11 cellular contexts compared by ENCODE assay signal in the genomic region with DNA sequence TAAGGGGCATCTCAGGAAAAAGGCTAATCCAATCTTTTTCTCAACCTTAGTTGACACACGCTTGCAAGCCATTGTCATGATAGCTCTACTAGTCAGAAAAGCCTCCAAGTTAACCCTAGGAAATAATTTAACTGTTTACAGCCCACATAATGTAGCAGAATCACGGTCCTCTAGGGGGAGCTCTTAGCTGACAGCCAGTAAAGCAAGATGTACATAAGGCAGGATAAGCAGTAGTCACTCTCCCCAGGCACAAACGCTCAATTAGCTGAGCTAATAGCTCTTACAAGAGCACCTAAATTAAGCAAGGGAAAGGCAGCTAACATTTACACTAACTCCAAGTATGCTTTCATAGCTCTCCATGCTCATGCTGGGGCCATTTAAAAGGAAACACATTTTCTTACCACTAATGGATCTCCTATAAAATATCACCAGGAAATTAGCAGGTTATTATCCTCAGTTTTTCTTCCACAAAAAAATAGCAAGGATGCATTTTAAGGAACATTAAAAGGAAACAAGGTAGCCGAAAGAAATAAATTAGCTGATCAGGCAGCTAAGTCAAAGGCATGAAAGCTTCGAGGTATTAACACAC. TPM values are rescaled to one million over a fixed set of nuclear protein-coding genes. Genes with fewer than 3 reads are reported as not detected.
DNase-seq lines count a peak whose midpoint lies in the region; ATAC-seq, FAIRE-seq and TF ChIP-seq lines count a peak whose summit lies in the region.
"Had no signal": no experiment of that assay in that cellular context is flagged by ENCODE, and none has a peak within 500 bp of the region (broad histone marks: within the 10 kb centered on the region; RNA-seq: fewer than 3 reads in every experiment).

No MANE protein-coding gene starts in this region.

- H3K4me2 ChIP-seq in MM.1S (ENCODE audit: low read depth, low read length) (no peak overlapping the region), GM12878 (ENCODE audit: control insufficient read depth, insufficient read depth) (no peak overlapping the region)

- H3K9me3 ChIP-seq in heart right ventricle (peaks cover 0 to 1% (median 0%) of the 10 kb centered on the region in 11 donors), MM.1S (replicated peaks; ENCODE audit: insufficient read depth, low read length) (no peaks in the 10 kb centered on the region), GM12878 (replicated peaks; ENCODE audit: control insufficient read depth, insufficient read depth, low read length) (no peaks in the 10 kb centered on the region)
- H3K9me3 ChIP-seq: suprapubic skin had no signal

- FAIRE-seq in GM12878 (lab: Jason Lieb, UNC), result no peak

- BruUV-seq in GM12878 (replicated peaks; lab: Mats Ljungman, UMichigan), result no TSS peak

- ATAC-seq in heart right ventricle (no peak), left ventricle myocardium superior (no peak), GM12878 (peak; percentile 54), GM21367 (IDR thresholded peaks at IDR 0.05; ENCODE audit: unreplicated experiment) (no peak)
- no peak for ATAC-seq in stimulated activated naive CD8-positive, alpha-beta T cell treated with anti-CD3 and anti-CD28 coated beads, Interleukin-15, Interleukin-2, amounts not matched to agents 100 U/mL and 50 U/mL, for 24 hours

- POLR2A ChIA-PET in GM12878 (lab: Charles Lee), result no interaction called here

- intact Hi-C loops in heart right ventricle (cut with DNase I), result loop anchor here in 3 of 10 donors (5.0 to 10.0 kb wide), 3 partner anchors 96 to 271 kb away; a partner anchor contains a TSS
- intact Hi-C loops in left ventricle myocardium superior (cut with micrococcal nuclease), result no loop called here
- intact Hi-C loops in GM12878 (cut with micrococcal nuclease; ENCODE audit: unreplicated experiment), result no loop called here

- H4K20me1 ChIP-seq in MM.1S (ENCODE audit: insufficient read depth, low read length) (no peaks in the 10 kb centered on the region), GM12878 (ENCODE audit: control insufficient read depth, insufficient read depth) (no peaks in the 10 kb centered on the region)

- no peaks in the 10 kb centered on the region for H3F3A ChIP-seq in MM.1S (ENCODE audit: insufficient read depth, low read length)

- TF ChIP-seq CTCF in heart right ventricle (IDR thresholded peaks at IDR 0.05), result peak in 6 of 9 donors; percentile 5 to 40 (median 18)
- TF ChIP-seq CTCF in MM.1S (IDR thresholded peaks at IDR 0.05; ENCODE audit: low read length), result peak; percentile 55
- peak; percentile 25 to 41 (median 40); a peak in 5 of 6 replicates for TF ChIP-seq CTCF in GM12878 (IDR thresholded peaks at IDR 0.05 in 2 of 3, conservative IDR thresholded peaks at IDR 0.05 in 1 of 3; ENCODE audit: control insufficient read depth in 2 of 3, extremely low read depth in 1 of 3, insufficient read depth in 1 of 3, low read depth in 3 of 3, low read length in 3 of 3)

- H2AFZ ChIP-seq in MM.1S (ENCODE audit: low read length) (no peak overlapping the region), GM12878 (ENCODE audit: control insufficient read depth, low read depth, low read length) (no peak overlapping the region)

- DNase-seq in heart right ventricle (no peak), left ventricle myocardium superior (no peak), MM.1S (peak; percentile 29), GM12878 (ENCODE audit: low read depth, low spot score) (no peak), inferior parietal cortex (ENCODE audit: extremely low spot score) (no peak), NCI-H187 (lab: John Stamatoyannopoulos, UW) (no peak)
- DNase-seq in stimulated activated naive CD8-positive, alpha-beta T cell treated with anti-CD3 and anti-CD28 coated beads, Interleukin-15, Interleukin-2, amounts not matched to agents 100 U/mL and 50 U/mL, for 24 hours, result peak; percentile 42
- DNase-seq: activated effector memory CD4-positive, alpha-beta T cell treated with anti-CD3 and anti-CD28 coated beads, Interleukin-2, amount 50 U/mL, for 16 hours; head of caudate nucleus had no signal

- TF ChIP-seq POLR2A in GM12878 (IDR thresholded peaks at IDR 0.05; ENCODE audit: low read depth, low read length), result no peak

- H3K4me1 ChIP-seq in heart right ventricle, result no peaks in the 10 kb centered on the region
- no peaks in the 10 kb centered on the region for H3K4me1 ChIP-seq in MM.1S (ENCODE audit: low read length)
- H3K4me1 ChIP-seq in GM12878 (ENCODE audit: control insufficient read depth, insufficient read depth, low read length), result no peaks in the 10 kb centered on the region
- H3K4me1 ChIP-seq: suprapubic skin had no signal

- in situ Hi-C loops in GM12878 (cut with MboI), result no loop called here

- H3K4me3 ChIP-seq in heart right ventricle (no peak overlapping the region), MM.1S (ENCODE audit: low read length) (no peak overlapping the region), GM12878 (no peak overlapping the region)
- H3K4me3 ChIP-seq: suprapubic skin had no signal

- no peak for TF ChIP-seq RAD21 in GM12878 (IDR thresholded peaks at IDR 0.05; ENCODE audit: insufficient read depth, low read depth, low read length)

- SMC1A ChIA-PET in GM12878 (lab: Charles Lee; ENCODE audit: uncharacterized antibody, unreplicated experiment), result interaction anchor here (0.6 to 1.5 kb wide), 4 partner anchors 15 to 1875 kb away, joined by 3 to 11 read pairs (median 6); a partner anchor contains a TSS

- RAD21 ChIA-PET in GM12878 (lab: Charles Lee; ENCODE audit: unreplicated experiment), result interaction anchor here (0.5 to 2.8 kb wide), 6 partner anchors 15 to 282 kb away, joined by 3 to 13 read pairs (median 4); no protein-coding TSS in a partner anchor

- H3K27me3 ChIP-seq in heart right ventricle, result no peaks in the 10 kb centered on the region
- peaks cover 45% of the 10 kb centered on the region for H3K27me3 ChIP-seq in MM.1S (replicated peaks; ENCODE audit: insufficient read depth, low read length)
- H3K27me3 ChIP-seq in GM12878 (replicated peaks in 1 of 2; ENCODE audit: control insufficient read depth in 2 of 2, insufficient read depth in 2 of 2, low read length in 1 of 2), result no peaks in the 10 kb centered on the region
- H3K27me3 ChIP-seq: suprapubic skin had no signal

- H3K79me2 ChIP-seq in MM.1S (ENCODE audit: low read length) (no peaks in the 10 kb centered on the region), GM12878 (ENCODE audit: control insufficient read depth, insufficient read depth, low read length) (no peaks in the 10 kb centered on the region)

- 66 to 70% methylated on average over 5 of the region's 5 CpGs for WGBS in heart right ventricle, 2 donors
- 30% methylated on average over 5 of the region's 5 CpGs for WGBS in GM12878 (ENCODE audit: insufficient coverage, insufficient replicate concordance, low lambda C conversion rate, missing lambda C conversion rate)

- TF ChIP-seq EP300 in GM12878 (IDR thresholded peaks at IDR 0.05; ENCODE audit: borderline replicate concordance in 1 of 2, control insufficient read depth in 1 of 2, low read depth in 2 of 2, low read length in 2 of 2), result no peak

- H3K27ac ChIP-seq in heart right ventricle (no peak overlapping the region), MM.1S (ENCODE audit: low read length) (no peak overlapping the region), GM12878 (ENCODE audit: control insufficient read depth, insufficient read depth) (no peak overlapping the region)
- H3K27ac ChIP-seq: suprapubic skin had no signal

- H3K9ac ChIP-seq in MM.1S (ENCODE audit: low read length), result no peak overlapping the region
- no peak overlapping the region for H3K9ac ChIP-seq in GM12878 (ENCODE audit: control insufficient read depth, insufficient read depth, low read length)

- H3K36me3 ChIP-seq in heart right ventricle (no peaks in the 10 kb centered on the region), MM.1S (replicated peaks; ENCODE audit: insufficient read depth, low read length) (no peaks in the 10 kb centered on the region), GM12878 (ENCODE audit: control insufficient read depth in 2 of 2, insufficient read depth in 2 of 2, low read length in 1 of 2) (no peaks in the 10 kb centered on the region)
- H3K36me3 ChIP-seq: suprapubic skin had no signal

- no peaks in the 10 kb centered on the region for H3K9me2 ChIP-seq in MM.1S (replicated peaks; ENCODE audit: insufficient read depth, low read length)

- CTCF ChIA-PET in GM12878 (lab: Yijun Ruan, JAX), result interaction anchor here (0.6 to 3.5 kb wide), 34 partner anchors 10 to 751 kb away, joined by 3 to 38 read pairs (median 5); a partner anchor contains a TSS

RNA-seq across cellular contexts. Expression of a gene that starts 33.7 kb away (rescaled TPM):
- total RNA-seq in heart right ventricle (10 to 100 TPM; 17.7 to 33.4 (median 21.4) TPM), left ventricle myocardium superior (18.4 TPM), GM12878 (2014; rRNA removed) (7.1 and 7.3 TPM in 2 replicates), GM12878 (2014; rRNA removed; fragmentation: Illumina TruSeq; extraction: Trizol) (6.1 and 8.7 TPM in 2 replicates), GM12878 (2021) (7.9 and 10.7 TPM in 2 replicates)
- polyA plus RNA-seq in heart right ventricle (10 to 100 TPM in 1 of 2 donors, 1 to 10 TPM in 1; 9.5 to 10.4 TPM), GM12878 (2011; rRNA removed) (9.0 and 12.0 TPM in 2 replicates), GM12878 (2014; fragmentation: Illumina TruSeq; extraction: Trizol) (4.8 and 11.8 TPM in 2 replicates), GM12878 (2014; fragmentation: Nextera tagmentation; extraction: Ambion mirVana) (1 to 10 TPM; 5.5 to 6.6 TPM), GM12878 (2014; rRNA removed) (7.9 and 8.8 TPM in 2 replicates), GM12878 (2016; fragmentation: Nextera tagmentation; extraction: Ambion mirVana) (10 to 100 TPM in 1 of 2 experiments, 1 to 10 TPM in 1; 9.5 to 11.8 TPM)
- 55.3 and 55.9 TPM in 2 replicates for total RNA-seq in GM12878 (2013; cell fraction: nucleolus; rRNA removed)
- 4.6 TPM for polyA plus RNA-seq in GM12878 (2011; ENCODE audit: low read depth)
- 12.7 and 15.3 TPM in 2 replicates for polyA plus RNA-seq in GM12878 (2011; cell fraction: cytosol; rRNA removed)
- polyA plus RNA-seq in GM12878 (2011; cell fraction: nucleus; rRNA removed), result 11.8 and 12.3 TPM in 2 replicates
- polyA plus RNA-seq in GM12878 (2012), result 6.5 and 6.9 TPM in 2 replicates
- polyA minus RNA-seq in GM12878 (2011; rRNA and poly(A)+ RNA removed), result 13.5 and 30.3 TPM in 2 replicates
- 5.6 and 5.7 TPM in 2 replicates for polyA minus RNA-seq in GM12878 (2011; cell fraction: cytosol; rRNA and poly(A)+ RNA removed)
- 18.0 and 45.3 TPM in 2 replicates for polyA minus RNA-seq in GM12878 (2011; cell fraction: nucleus; rRNA and poly(A)+ RNA removed)

RNA-seq across cellular contexts. Expression of a gene that starts 45.0 kb away (rescaled TPM):
- 1 to 10 TPM; 3.0 to 6.2 (median 4.5) TPM for total RNA-seq in heart right ventricle
- polyA plus RNA-seq in heart right ventricle, result 1 to 10 TPM; 4.2 to 5.7 TPM
- 5.5 TPM for total RNA-seq in left ventricle myocardium superior
- 1.3 and 2.6 TPM in 2 replicates for total RNA-seq in GM12878 (2013; cell fraction: nucleolus; rRNA removed)
- 0.38 and 0.85 TPM in 2 replicates for total RNA-seq in GM12878 (2014; rRNA removed)
- 0.32 and 0.76 TPM in 2 replicates for total RNA-seq in GM12878 (2014; rRNA removed; fragmentation: Illumina TruSeq; extraction: Trizol)
- total RNA-seq in GM12878 (2021), result 0.44 and 0.90 TPM in 2 replicates
- 0.81 TPM for polyA plus RNA-seq in GM12878 (2011; ENCODE audit: low read depth)
- polyA plus RNA-seq in GM12878 (2011; rRNA removed), result 0.73 and 0.88 TPM in 2 replicates
- polyA plus RNA-seq in GM12878 (2011; cell fraction: cytosol; rRNA removed), result 0.16 and 0.50 TPM in 2 replicates
- 0.99 and 1.3 TPM in 2 replicates for polyA plus RNA-seq in GM12878 (2011; cell fraction: nucleus; rRNA removed)
- polyA plus RNA-seq in GM12878 (2012), result 0.79 and 1.2 TPM in 2 replicates
- polyA plus RNA-seq in GM12878 (2014; fragmentation: Illumina TruSeq; extraction: Trizol), result 0.60 and 1.1 TPM in 2 replicates
- under 1 TPM in 1 of 2 experiments, not detected in 1; 0.37 TPM for polyA plus RNA-seq in GM12878 (2014; fragmentation: Nextera tagmentation; extraction: Ambion mirVana)
- 0.58 and 1.4 TPM in 2 replicates for polyA plus RNA-seq in GM12878 (2014; rRNA removed)
- polyA plus RNA-seq in GM12878 (2016; fragmentation: Nextera tagmentation; extraction: Ambion mirVana), result 1 to 10 TPM; 1.3 to 1.4 TPM
- polyA minus RNA-seq in GM12878 (2011; rRNA and poly(A)+ RNA removed), result 0.59 and 0.77 TPM in 2 replicates
- polyA minus RNA-seq in GM12878 (2011; cell fraction: cytosol; rRNA and poly(A)+ RNA removed), result 1.3 TPM in 1 of 2 replicates, not detected in the other
- 0.24 and 0.96 TPM in 2 replicates for polyA minus RNA-seq in GM12878 (2011; cell fraction: nucleus; rRNA and poly(A)+ RNA removed)

RNA-seq across cellular contexts. Expression of a gene that starts 55.7 kb away (rescaled TPM):
- 1 to 10 TPM; 4.6 to 7.1 (median 5.4) TPM for total RNA-seq in heart right ventricle
- polyA plus RNA-seq in heart right ventricle, result 1 to 10 TPM; 2.6 to 3.1 TPM
- 5.3 TPM for total RNA-seq in left ventricle myocardium superior
- 14.9 and 17.1 TPM in 2 replicates for total RNA-seq in GM12878 (2013; cell fraction: nucleolus; rRNA removed)
- 1.0 and 1.2 TPM in 2 replicates for total RNA-seq in GM12878 (2014; rRNA removed)
- total RNA-seq in GM12878 (2014; rRNA removed; fragmentation: Illumina TruSeq; extraction: Trizol), result 2.4 and 3.1 TPM in 2 replicates
- 1.6 and 1.8 TPM in 2 replicates for total RNA-seq in GM12878 (2021)
- polyA plus RNA-seq in GM12878 (2011; ENCODE audit: low read depth), result 0.60 TPM
- polyA plus RNA-seq in GM12878 (2011; rRNA removed), result 1.4 and 2.5 TPM in 2 replicates
- polyA plus RNA-seq in GM12878 (2011; cell fraction: cytosol; rRNA removed), result 0.28 and 0.43 TPM in 2 replicates
- polyA plus RNA-seq in GM12878 (2011; cell fraction: nucleus; rRNA removed), result 0.78 and 0.90 TPM in 2 replicates
- 1.6 and 1.7 TPM in 2 replicates for polyA plus RNA-seq in GM12878 (2012)
- polyA plus RNA-seq in GM12878 (2014; fragmentation: Illumina TruSeq; extraction: Trizol), result 1.4 and 2.0 TPM in 2 replicates
- under 1 TPM; 0.40 to 0.60 TPM for polyA plus RNA-seq in GM12878 (2014; fragmentation: Nextera tagmentation; extraction: Ambion mirVana)
- polyA plus RNA-seq in GM12878 (2014; rRNA removed), result 0.54 and 1.3 TPM in 2 replicates
- polyA plus RNA-seq in GM12878 (2016; fragmentation: Nextera tagmentation; extraction: Ambion mirVana), result 1 to 10 TPM; 2.2 to 2.7 TPM
- polyA minus RNA-seq in GM12878 (2011; rRNA and poly(A)+ RNA removed), result 1.8 and 3.0 TPM in 2 replicates
- polyA minus RNA-seq in GM12878 (2011; cell fraction: cytosol; rRNA and poly(A)+ RNA removed), result 0.21 and 0.94 TPM in 2 replicates
- 2.2 and 3.7 TPM in 2 replicates for polyA minus RNA-seq in GM12878 (2011; cell fraction: nucleus; rRNA and poly(A)+ RNA removed)

Comparison
In these comparisons a context has a peak if more than half of its experiments do, and no peak if none do; other contexts are left out.
1. DNase-seq: peak in MM.1S (single experiment) and stimulated activated naive CD8-positive, alpha-beta T cell treated with anti-CD3 and anti-CD28 coated beads, Interleukin-15, Interleukin-2, amounts not matched to agents 100 U/mL and 50 U/mL, for 24 hours (single experiment); none in heart right ventricle (0 of 2), left ventricle myocardium superior (single experiment), GM12878 (single experiment), inferior parietal cortex (single experiment) and NCI-H187 (0 of 2).
2. Peak in every context shown above with its lines, with median percentiles within 50 percentile points of each other: CTCF ChIP-seq.